In genomic region chr22:37019309-37020191, GRCh38 we compare ENCODE assay signal across 8 cellular contexts. TPM values are rescaled to one million over a fixed set of nuclear protein-coding genes. Genes with fewer than 3 reads are reported as not detected.
DNase-seq lines count a peak whose midpoint lies in the region; ATAC-seq, FAIRE-seq and TF ChIP-seq lines count a peak whose summit lies in the region.

MPST (plus strand) TSS chr22:37019742; CDS start chr22:37019837, 95 bp downstream.
TST (minus strand) TSS chr22:37019447; CDS start chr22:37018732, 715 bp downstream.

- no peaks in the 10 kb centered on the region for H3K79me2 ChIP-seq in parathyroid adenoma

- no peaks in the 10 kb centered on the region for H3K27me3 Mint-ChIP-seq in CD4-positive, CD25-positive, alpha-beta regulatory T cell

- no peaks in the 10 kb centered on the region for H3K36me3 Mint-ChIP-seq in CD4-positive, CD25-positive, alpha-beta regulatory T cell

- peak within 1 kb of the TSS; percentile 47 to 76 (median 73) for H3K27ac Mint-ChIP-seq in CD4-positive, CD25-positive, alpha-beta regulatory T cell

- intact Hi-C loops in left cardiac atrium (cut with DNase I) = no loop called here

- H3K4me1 ChIP-seq in CD4-positive, CD25-positive, alpha-beta regulatory T cell (ENCODE audit: control insufficient read depth, insufficient read depth, low read length, poor library complexity, severe bottlenecking) = peaks cover 21% of the 10 kb centered on the region
- H3K4me1 ChIP-seq in SJCRH30 = no peaks in the 10 kb centered on the region; the same call in 1 of the 2 replicates
- H3K4me1 ChIP-seq in parathyroid adenoma = no peaks in the 10 kb centered on the region

- peak within 1 kb of the TSS; percentile 77 for H3K4me3 ChIP-seq in CD4-positive, CD25-positive, alpha-beta regulatory T cell (ENCODE audit: low read depth, low read length)
- peak within 1 kb of the TSS; percentile 99 for H3K4me3 ChIP-seq in SJCRH30
- peak within 1 kb of the TSS; percentile 76 for H3K4me3 ChIP-seq in parathyroid adenoma (ENCODE audit: low read depth, low read length)

- FAIRE-seq in HTR-8/SVneo (lab: Jason Lieb, UNC) = no peak

- H3K36me3 ChIP-seq in CD4-positive, CD25-positive, alpha-beta regulatory T cell (ENCODE audit: control insufficient read depth, insufficient read depth, low read length) = no peaks in the 10 kb centered on the region
- no peaks in the 10 kb centered on the region for H3K36me3 ChIP-seq in SJCRH30
- H3K36me3 ChIP-seq in parathyroid adenoma (ENCODE audit: control insufficient read depth, insufficient read depth, low read length) = no peaks in the 10 kb centered on the region

- no peak for TF ChIP-seq CTCF in parathyroid adenoma (IDR thresholded peaks at IDR 0.05)

- peaks cover 0 to 22% (median 14%) of the 10 kb centered on the region in 4 donors for H3K4me1 Mint-ChIP-seq in CD4-positive, CD25-positive, alpha-beta regulatory T cell

- no peak within 1 kb of the TSS for H3K27ac ChIP-seq in CD4-positive, CD25-positive, alpha-beta regulatory T cell (ENCODE audit: insufficient read depth, low read length, poor library complexity, severe bottlenecking)
- H3K27ac ChIP-seq in SJCRH30 = peak within 1 kb of the TSS; percentile 80
- H3K27ac ChIP-seq in parathyroid adenoma = no peak within 1 kb of the TSS

- H3K4me3 Mint-ChIP-seq in CD4-positive, CD25-positive, alpha-beta regulatory T cell = peak within 1 kb of the TSS; percentile 87 to 94 (median 91)

- peak within 1 kb of the TSS; percentile 92 for H3K4me2 ChIP-seq in parathyroid adenoma (ENCODE audit: low read length)

- H3K9me3 Mint-ChIP-seq in CD4-positive, CD25-positive, alpha-beta regulatory T cell = no peaks in the 10 kb centered on the region

- peak; percentile 63 to 69 for ATAC-seq in CD4-positive, CD25-positive, alpha-beta regulatory T cell (ENCODE audit: low read depth in 2 of 2)
- peak; percentile 84 to 90 for ATAC-seq in left cardiac atrium
- no peak for ATAC-seq in HG03378 (IDR thresholded peaks at IDR 0.05; ENCODE audit: unreplicated experiment)

- DNase-seq in CD4-positive, CD25-positive, alpha-beta regulatory T cell = peak; percentile 19 to 59 (median 34)
- DNase-seq in GM19238 (ENCODE audit: insufficient read length, low spot score) (peak; percentile 80), HTR-8/SVneo (ENCODE audit: insufficient read length, low spot score) (peak; percentile 59), SJCRH30 (peak; percentile 74 to 76), amniotic stem cell (lab: John Stamatoyannopoulos, UW) (peak; percentile 54), left cardiac atrium (peak; percentile 82)

- no peaks in the 10 kb centered on the region for H3K9me3 ChIP-seq in CD4-positive, CD25-positive, alpha-beta regulatory T cell (ENCODE audit: control insufficient read depth in 2 of 2, low read length in 2 of 2)
- H3K9me3 ChIP-seq in SJCRH30 (replicated peaks) (no peaks in the 10 kb centered on the region), parathyroid adenoma (ENCODE audit: control insufficient read depth, low read length) (no peaks in the 10 kb centered on the region)

- H3K27me3 ChIP-seq in CD4-positive, CD25-positive, alpha-beta regulatory T cell (ENCODE audit: control insufficient read depth, insufficient read depth, low read length) = no peaks in the 10 kb centered on the region
- H3K27me3 ChIP-seq in SJCRH30 = no peaks in the 10 kb centered on the region
- no peaks in the 10 kb centered on the region for H3K27me3 ChIP-seq in parathyroid adenoma (ENCODE audit: control insufficient read depth, insufficient read depth, low read length)

- no peak within 1 kb of the TSS for H3K9ac ChIP-seq in parathyroid adenoma

- peak within 1 kb of the TSS; percentile 76 for H2AFZ ChIP-seq in parathyroid adenoma

RNA-seq across cellular contexts. Expression of gene MPST, which starts in this region (rescaled TPM):
- 10.3 TPM for total RNA-seq in CD4-positive, CD25-positive, alpha-beta regulatory T cell
- polyA plus RNA-seq in CD4-positive, CD25-positive, alpha-beta regulatory T cell = 10 to 100 TPM; 11.4 to 32.6 (median 25.1) TPM
- total RNA-seq in SJCRH30 (2014; rRNA removed; shearing (Covaris generic)) = 58.7 and 59.8 TPM in 2 replicates
- total RNA-seq in left cardiac atrium = 10 to 100 TPM; 48.2 to 51.2 TPM

RNA-seq across cellular contexts. Expression of gene TST, which starts in this region (rescaled TPM):
- not detected for total RNA-seq in CD4-positive, CD25-positive, alpha-beta regulatory T cell
- 1 to 10 TPM; 1.4 to 3.3 (median 1.8) TPM for polyA plus RNA-seq in CD4-positive, CD25-positive, alpha-beta regulatory T cell
- 5.4 and 5.7 TPM in 2 replicates for total RNA-seq in SJCRH30 (2014; rRNA removed; shearing (Covaris generic))
- total RNA-seq in left cardiac atrium = 10 to 100 TPM; 33.3 to 35.5 TPM
